In the genomic region with DNA sequence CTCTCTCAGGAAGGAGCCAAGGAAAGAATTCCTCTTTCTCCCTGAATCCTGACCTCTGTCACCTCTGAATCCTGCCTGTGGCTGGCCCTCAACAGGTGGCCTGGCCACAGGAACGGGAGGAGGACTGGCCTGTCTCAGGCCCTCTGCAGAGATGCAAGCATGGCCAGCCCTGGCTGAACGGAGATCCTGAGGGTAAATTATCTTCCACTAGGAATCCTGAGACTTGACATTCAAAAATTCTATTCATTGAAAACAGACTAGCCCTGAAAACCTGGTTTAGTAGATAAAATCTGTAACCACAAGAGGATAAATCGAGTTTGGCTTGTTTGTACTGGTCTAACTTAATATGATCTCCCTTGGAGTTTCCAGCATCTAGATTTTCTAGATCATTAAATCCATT, we compare ENCODE assay signal across 25 cellular contexts.
"Had no signal": no experiment of that assay in that cellular context is flagged by ENCODE, and none has a peak within 500 bp of the region (broad histone marks: within the 10 kb centered on the region; RNA-seq: fewer than 3 reads in every experiment).

No MANE protein-coding gene starts in this region.

- H3K4me1 ChIP-seq: adrenal gland, gastroesophageal sphincter, heart left ventricle, stomach, suprapubic skin, tibial nerve, uterus had no signal

- DNase-seq: activated CD4-positive, alpha-beta T cell treated with anti-CD3 and anti-CD28 coated beads for 36 hours; activated CD4-positive, alpha-beta T cell treated with anti-CD3 and anti-CD28 coated beads, Interleukin-2, amount 50 U/mL, for 4 hours; activated CD8-positive, alpha-beta memory T cell treated with anti-CD3 and anti-CD28 coated beads for 24 hours; activated CD8-positive, alpha-beta memory T cell treated with anti-CD3 and anti-CD28 coated beads, Interleukin-2, amount 50 U/mL, for 4 hours; activated naive CD4-positive, alpha-beta T cell; activated T-cell treated with anti-CD3 and anti-CD28 coated beads, Interleukin-2, amount 50 U/mL, for 24 hours; adrenal gland; cerebellar nuclear complex; heart left ventricle; left cardiac atrium; midbrain; retina; stimulated activated CD4-positive, alpha-beta T cell treated with anti-CD3 and anti-CD28 coated beads, Interleukin-1b, Interleukin-23, amount 100 ng/mL, for 48 hours; stomach; T-helper 1 cell; uterus had no signal

- FAIRE-seq: islet of Langerhans had no signal

- H3K27me3 ChIP-seq: adrenal gland, gastroesophageal sphincter, heart left ventricle, stomach, suprapubic skin, tibial nerve, uterus had no signal

- H3K27ac ChIP-seq: adrenal gland, coronary artery, epithelial cell of prostate, gastroesophageal sphincter, heart left ventricle, stomach, suprapubic skin, tibial nerve, uterus had no signal

- H3K9me3 ChIP-seq: adrenal gland, gastroesophageal sphincter, heart left ventricle, stomach, suprapubic skin, tibial nerve, uterus had no signal

- ATAC-seq: activated CD4-positive, alpha-beta T cell treated with anti-CD3 and anti-CD28 coated beads for 36 hours; activated T-helper 17 cell treated with anti-CD3 and anti-CD28 coated beads, Interleukin-2, amount 50 U/mL, for 72 hours; gastroesophageal sphincter; heart left ventricle; left cardiac atrium; natural killer cell treated with Interleukin-12 subunit alpha and Interleukin-12 subunit beta and Interleukin-15 and Interleukin-18, amount 100 ng/mL, for 72 hours; stimulated activated effector memory CD8-positive, alpha-beta T cell treated with anti-CD3 and anti-CD28 coated beads, Interleukin-12 subunit alpha, Interleukin-12 subunit beta, amount 100 ng/mL, for 72 hours had no signal

- H3K36me3 ChIP-seq: adrenal gland, gastroesophageal sphincter, heart left ventricle, stomach, suprapubic skin, tibial nerve, uterus had no signal

- H3K4me3 ChIP-seq: adrenal gland, coronary artery, gastroesophageal sphincter, heart left ventricle, stomach, suprapubic skin, tibial nerve, uterus had no signal
